ENCODE assay signal across 8 cellular contexts in genomic region chr2:127810637-127811396, GRCh38. TPM values are rescaled to one million over a fixed set of nuclear protein-coding genes. Genes with fewer than 3 reads are reported as not detected.
DNase-seq lines count a peak whose midpoint lies in the region; ATAC-seq and TF ChIP-seq lines count a peak whose summit lies in the region.

Gene WDR33 (minus strand): TSS chr2:127811171. CDS start chr2:127770981, 40,190 bp downstream.

- H3K9me3 ChIP-seq in ovary (no peaks in the 10 kb centered on the region), thyroid gland (no peaks in the 10 kb centered on the region)

- peaks cover 16% of the 10 kb centered on the region for H3K36me3 Mint-ChIP-seq in activated naive CD4-positive, alpha-beta T cell treated with anti-CD3 and anti-CD28 coated beads, Interleukin-2, amount 50 U/mL, for 24 hours
- no peaks in the 10 kb centered on the region for H3K36me3 Mint-ChIP-seq in glutamatergic neuron (ENCODE audit: unreplicated experiment)

- WGBS in ovary, 3 donors: 0% methylated on average over 61 of the region's 61 CpGs
- WGBS in thyroid gland, 2 donors: 0% methylated on average over 46 to 47 of the region's 61 CpGs

- no peaks in the 10 kb centered on the region for H3K9me3 Mint-ChIP-seq in activated naive CD4-positive, alpha-beta T cell treated with anti-CD3 and anti-CD28 coated beads, Interleukin-2, amount 50 U/mL, for 24 hours
- peaks cover 8% of the 10 kb centered on the region for H3K9me3 Mint-ChIP-seq in glutamatergic neuron (ENCODE audit: unreplicated experiment)

- peak; percentile 90 for DNase-seq in GM10266 (ENCODE audit: extremely low spot score)
- peak; percentile 89 for DNase-seq in NCI-H1092 (lab: John Stamatoyannopoulos, UW)
- DNase-seq in glutamatergic neuron: peak; percentile 95
- DNase-seq in ovary: peak; percentile 88 to 92 (median 90)
- peak; percentile 93 to 94 for DNase-seq in thyroid gland

- H3K4me1 ChIP-seq in ovary (ENCODE audit: insufficient read depth) (peaks cover 12% of the 10 kb centered on the region), thyroid gland (peaks cover 34 to 37% of the 10 kb centered on the region in 2 donors)

- H3K27me3 ChIP-seq in ovary: no peaks in the 10 kb centered on the region
- no peaks in the 10 kb centered on the region for H3K27me3 ChIP-seq in thyroid gland

- intact Hi-C loops in ovary (cut with DNase I): no loop called here
- intact Hi-C loops in thyroid gland (cut with DNase I): no loop called here

- TF ChIP-seq POLR2A in ovary (IDR thresholded peaks at IDR 0.05): peak; percentile 75
- peak; percentile 36 to 95 for TF ChIP-seq POLR2A in thyroid gland (IDR thresholded peaks at IDR 0.05)

- H3K4me3 ChIP-seq in ovary (peak within 1 kb of the TSS; percentile 96), thyroid gland (replicated peaks in 1 of 3) (peak within 1 kb of the TSS; percentile 56 to 87 (median 70))

- peak within 1 kb of the TSS; percentile 100 for H3K27ac Mint-ChIP-seq in activated naive CD4-positive, alpha-beta T cell treated with anti-CD3 and anti-CD28 coated beads, Interleukin-2, amount 50 U/mL, for 24 hours
- peak within 1 kb of the TSS; percentile 99 for H3K27ac Mint-ChIP-seq in glutamatergic neuron (ENCODE audit: unreplicated experiment)

- H3K36me3 ChIP-seq in ovary (no peaks in the 10 kb centered on the region), thyroid gland (no peaks in the 10 kb centered on the region)

- H3K4me1 Mint-ChIP-seq in activated naive CD4-positive, alpha-beta T cell treated with anti-CD3 and anti-CD28 coated beads, Interleukin-2, amount 50 U/mL, for 24 hours: peaks cover 46% of the 10 kb centered on the region
- H3K4me1 Mint-ChIP-seq in glutamatergic neuron (ENCODE audit: low read depth, unreplicated experiment): peaks cover 12% of the 10 kb centered on the region

- H3K4me3 Mint-ChIP-seq in activated naive CD4-positive, alpha-beta T cell treated with anti-CD3 and anti-CD28 coated beads, Interleukin-2, amount 50 U/mL, for 24 hours: peak within 1 kb of the TSS; percentile 96
- peak within 1 kb of the TSS; percentile 93 for H3K4me3 Mint-ChIP-seq in glutamatergic neuron (ENCODE audit: unreplicated experiment)

- peak; percentile 48 for TF ChIP-seq CTCF in GM10266 (IDR thresholded peaks at IDR 0.05; ENCODE audit: control insufficient read depth, insufficient read depth, low read depth, missing control alignments)
- no peak for TF ChIP-seq CTCF in glutamatergic neuron (IDR thresholded peaks at IDR 0.05; ENCODE audit: partially characterized antibody, unreplicated experiment)
- TF ChIP-seq CTCF in ovary (IDR thresholded peaks at IDR 0.05): peak in 1 of 3 donors; percentile 35
- peak in 3 of 6 experiments; percentile 3 to 36 (median 17) for TF ChIP-seq CTCF in thyroid gland (IDR thresholded peaks at IDR 0.05)

- H3K27ac ChIP-seq in ovary (peak within 1 kb of the TSS; percentile 83 to 88), thyroid gland (peak within 1 kb of the TSS; percentile 90 to 96 (median 93))

- ATAC-seq in HG02588 (IDR thresholded peaks at IDR 0.05; ENCODE audit: unreplicated experiment) (peak; percentile 98), SK-N-SH treated with all-trans-retinoic acid at 6 μM for 48 hours (peak; percentile 96)

- no peaks in the 10 kb centered on the region for H3K27me3 Mint-ChIP-seq in activated naive CD4-positive, alpha-beta T cell treated with anti-CD3 and anti-CD28 coated beads, Interleukin-2, amount 50 U/mL, for 24 hours
- H3K27me3 Mint-ChIP-seq in glutamatergic neuron (ENCODE audit: unreplicated experiment): peaks cover 12% of the 10 kb centered on the region

- TF ChIP-seq EP300 in ovary (IDR thresholded peaks at IDR 0.05): no peak

TF ChIP-seq in SK-N-SH treated with all-trans-retinoic acid at 6 μM for 48 hours, 23 proteins besides CTCF, POLR2A, EP300 and RAD21:
- TF ChIP-seq BACH2 (CRISPR knock-in tag; IDR thresholded peaks at IDR 0.05; ENCODE audit: borderline replicate concordance) (no peak), ZFP3 (CRISPR knock-in tag; IDR thresholded peaks at IDR 0.05) (peak; percentile 70), SNAI2 (CRISPR knock-in tag; IDR thresholded peaks at IDR 0.05) (no peak), ZNF70 (CRISPR knock-in tag; IDR thresholded peaks at IDR 0.05) (no peak), RARB (CRISPR knock-in tag; IDR thresholded peaks at IDR 0.05) (no peak), CSDC2 (CRISPR knock-in tag; IDR thresholded peaks at IDR 0.05) (no peak)

RNA-seq across cellular contexts. Expression of gene WDR33, which starts in this region (rescaled TPM):
- total RNA-seq in glutamatergic neuron (ENCODE audit: unreplicated experiment) (54.5 TPM), ovary (10 to 100 TPM; 32.9 to 56.2 (median 50.5) TPM), thyroid gland (10 to 100 TPM; 54.4 to 95.8 (median 67.5) TPM)
- 10 to 100 TPM; 16.3 to 46.7 TPM for polyA plus RNA-seq in ovary

Comparison
In these comparisons a context has a peak if more than half of its experiments do, and no peak if none do; other contexts are left out.
1. Peak in every context shown above with its lines: DNase-seq, ATAC-seq, H3K4me3 ChIP-seq and H3K27ac ChIP-seq.